In genomic region chr16:81651758-81652718, GRCh38 we compare ENCODE assay signal across 9 cellular contexts.
DNase-seq lines count a peak whose midpoint lies in the region; ATAC-seq and TF ChIP-seq lines count a peak whose summit lies in the region.
"Had no signal": no experiment of that assay in that cellular context is flagged by ENCODE, and none has a peak within 500 bp of the region (broad histone marks: within the 10 kb centered on the region; RNA-seq: fewer than 3 reads in every experiment).

No MANE protein-coding gene starts in this region.

- no peak overlapping the region for H3K4me2 ChIP-seq in neural cell (ENCODE audit: low read length)

- H3K79me2 ChIP-seq in neural cell (replicated peaks; ENCODE audit: insufficient read depth, low read length) = peaks cover 26% of the 10 kb centered on the region

- no peak overlapping the region for H3K4me3 Mint-ChIP-seq in HFFc6

- TF ChIP-seq EP300 in neural cell (conservative IDR thresholded peaks at IDR 0.05; ENCODE audit: poor library complexity, severe bottlenecking) = no peak

- peaks cover 20% of the 10 kb centered on the region for H3K36me3 ChIP-seq in neural cell (ENCODE audit: insufficient read depth, low read length)

- peak; percentile 37 for ATAC-seq in HG03432 (IDR thresholded peaks at IDR 0.05; ENCODE audit: unreplicated experiment)
- no peak for ATAC-seq in HG03354 (IDR thresholded peaks at IDR 0.05; ENCODE audit: poor library complexity, severe bottlenecking, unreplicated experiment)

- peaks cover 2% of the 10 kb centered on the region for H3K27me3 Mint-ChIP-seq in HFFc6 (ENCODE audit: insufficient read depth)

- DNase-seq in DMS 273 (lab: John Stamatoyannopoulos, UW; ENCODE audit: unreplicated experiment) = peak; percentile 93
- DNase-seq in amniotic epithelial cell (ENCODE audit: low read depth) = peak; percentile 39
- DNase-seq in HEK293T (ENCODE audit: extremely low spot score) = no peak
- no peak for DNase-seq in activated gamma-delta T cell treated with Interleukin-2 at 50 U/mL for 16 hours
- no peak for DNase-seq in HFFc6
- DNase-seq: cortex of kidney had no signal

- H3K9me3 Mint-ChIP-seq in HFFc6 = no peaks in the 10 kb centered on the region

- H3K27ac ChIP-seq in neural cell (ENCODE audit: low read length) = peak overlapping the region; percentile 28

- TF ChIP-seq RAD21 in neural cell (conservative IDR thresholded peaks at IDR 0.05) = no peak

- H3K9me3 ChIP-seq in neural cell (ENCODE audit: low read length) = no peaks in the 10 kb centered on the region

- CTCF ChIA-PET in HEK293T (lab: Yijun Ruan, JAX) = no interaction called here

- POLR2A ChIA-PET in HEK293T (lab: Yijun Ruan, JAX) = no interaction called here

- TF ChIP-seq CTCF in neural cell (IDR thresholded peaks at IDR 0.05; ENCODE audit: poor library complexity, severe bottlenecking) (no peak), HFFc6 (IDR thresholded peaks at IDR 0.05) (no peak)

- no peaks in the 10 kb centered on the region for H3K27me3 ChIP-seq in neural cell (ENCODE audit: insufficient read depth, low read depth, low read length)

- H3F3A ChIP-seq in neural cell (ENCODE audit: insufficient read depth, low read length, poor library complexity, severe bottlenecking) = no peaks in the 10 kb centered on the region

- H3K27ac Mint-ChIP-seq in HFFc6 = no peak overlapping the region

- no peaks in the 10 kb centered on the region for H3K9me2 ChIP-seq in neural cell (ENCODE audit: insufficient read depth, low read length)

- H3K9ac ChIP-seq in neural cell (ENCODE audit: low read length) = peak overlapping the region; percentile 23

- H3K36me3 Mint-ChIP-seq in HFFc6 (ENCODE audit: low read depth) = peaks cover 5% of the 10 kb centered on the region; the same call in 1 of the 2 replicates

- no peak overlapping the region for H2AFZ ChIP-seq in neural cell (ENCODE audit: low read depth, low read length)

- peaks cover 42% of the 10 kb centered on the region for H3K4me1 Mint-ChIP-seq in HFFc6 (ENCODE audit: low read depth)

- H4K20me1 ChIP-seq in neural cell (ENCODE audit: insufficient read depth) = no peaks in the 10 kb centered on the region

- H3K4me3 ChIP-seq in neural cell (ENCODE audit: low read length) = no peak overlapping the region

TF ChIP-seq in neural cell, 6 proteins besides CTCF, POLR2A, EP300 and RAD21:
- TF ChIP-seq POLR2AphosphoS5 (IDR thresholded peaks at IDR 0.05) (no peak), TAF1 (IDR thresholded peaks at IDR 0.05; ENCODE audit: low read depth) (no peak), SMC3 (conservative IDR thresholded peaks at IDR 0.05; ENCODE audit: poor library complexity) (no peak), MXI1 (conservative IDR thresholded peaks at IDR 0.05; ENCODE audit: poor library complexity, severe bottlenecking) (no peak), EZH2 (IDR thresholded peaks at IDR 0.05; ENCODE audit: borderline replicate concordance, insufficient read depth, low read length, poor library complexity, severe bottlenecking) (no peak), REST (IDR thresholded peaks at IDR 0.05; ENCODE audit: borderline replicate concordance) (no peak)
TF ChIP-seq in neural cell: peak in this region for 0.

TF ChIP-seq in HEK293T, 16 proteins besides CTCF, POLR2A, EP300 and RAD21:
- no peak for TF ChIP-seq L3MBTL2 (conservative IDR thresholded peaks at IDR 0.05)
- TF ChIP-seq FOXK2 (IDR thresholded peaks at IDR 0.05) = no peak
- no peak for TF ChIP-seq LEF1 (IDR thresholded peaks at IDR 0.05; ENCODE audit: borderline replicate concordance)
- no peak for TF ChIP-seq BHLHE40 (IDR thresholded peaks at IDR 0.05; ENCODE audit: borderline replicate concordance)
- no peak for TF ChIP-seq FOXM1 (IDR thresholded peaks at IDR 0.05; ENCODE audit: borderline replicate concordance)
- TF ChIP-seq SUZ12 (IDR thresholded peaks at IDR 0.05) = no peak
- no peak for TF ChIP-seq TARDBP (IDR thresholded peaks at IDR 0.05)
- TF ChIP-seq ARNT (IDR thresholded peaks at IDR 0.05) = no peak
- TF ChIP-seq HDGF (IDR thresholded peaks at IDR 0.05; ENCODE audit: borderline replicate concordance) = no peak
- TF ChIP-seq CTBP1 (IDR thresholded peaks at IDR 0.05; ENCODE audit: borderline replicate concordance) = no peak

Comparison
In these comparisons a context has a peak if more than half of its experiments do, and no peak if none do; other contexts are left out.
1. DNase-seq: peak in DMS 273 (single experiment) and amniotic epithelial cell (single experiment); none in HEK293T (single experiment), activated gamma-delta T cell treated with Interleukin-2 at 50 U/mL for 16 hours (single experiment) and HFFc6 (single experiment).